In genomic region chr9:114084282-114085073, GRCh38 we compare ENCODE assay signal across 18 cellular contexts. TPM values are rescaled to one million over a fixed set of nuclear protein-coding genes. Genes with fewer than 3 reads are reported as not detected.
DNase-seq lines count a peak whose midpoint lies in the region; ATAC-seq, FAIRE-seq and TF ChIP-seq lines count a peak whose summit lies in the region.
"Had no signal": no experiment of that assay in that cellular context is flagged by ENCODE, and none has a peak within 500 bp of the region (broad histone marks: within the 10 kb centered on the region; RNA-seq: fewer than 3 reads in every experiment).

No MANE protein-coding gene starts in this region.

- 81 to 84% methylated on average over 11 of the region's 11 CpGs for WGBS in sigmoid colon, 2 donors
- 88% methylated on average over 10 of the region's 11 CpGs for WGBS in HepG2 (ENCODE audit: low lambda C conversion rate)

- CTCF ChIA-PET in HepG2 (lab: Yijun Ruan, JAX; ENCODE audit: low intra/inter-chr PET ratio, low total read pairs) = no interaction called here

- H3K4me2 ChIP-seq in HepG2 (ENCODE audit: low read depth, low read length) = no peak overlapping the region

- no peak overlapping the region for H3K9ac ChIP-seq in HepG2 (ENCODE audit: insufficient read depth, low read depth, low read length)

- no TSS peak for BruUV-seq in HepG2 (replicated peaks; lab: Mats Ljungman, UMichigan)

- TF ChIP-seq EP300 in sigmoid colon (IDR thresholded peaks at IDR 0.05) = no peak
- TF ChIP-seq EP300 in HepG2 (IDR thresholded peaks at IDR 0.05; ENCODE audit: low read depth in 2 of 2, low read length in 2 of 2) = no peak
- TF ChIP-seq EP300 in HepG2 (CRISPR knock-in tag; IDR thresholded peaks at IDR 0.05; ENCODE audit: borderline replicate concordance) = no peak

- no peaks in the 10 kb centered on the region for H3K79me2 ChIP-seq in HepG2 (ENCODE audit: insufficient read depth, low read length)

- FAIRE-seq in HepG2 (lab: Jason Lieb, UNC) = no peak

- in situ Hi-C loops in HepG2 (cut with HindIII; ENCODE audit: extremely low pct_ligation_motif_present, low pct_unique_long_range_greater_than_20kb) = no loop called here

- no peak for TF ChIP-seq POLR2A in sigmoid colon (IDR thresholded peaks at IDR 0.05)
- no peak for TF ChIP-seq POLR2A in HepG2 (IDR thresholded peaks at IDR 0.05; ENCODE audit: insufficient read depth in 1 of 2, low read depth in 2 of 2, low read length in 2 of 2)

- H3K4me1 ChIP-seq in BE2C (no peaks in the 10 kb centered on the region), RWPE2 (ENCODE audit: insufficient read depth, poor library complexity, severe bottlenecking) (no peaks in the 10 kb centered on the region), sigmoid colon (no peaks in the 10 kb centered on the region), HepG2 (ENCODE audit: insufficient read depth, low read length) (peaks cover 68% of the 10 kb centered on the region)

- H3K4me3 ChIP-seq in BE2C (ENCODE audit: low read depth, low read length) (no peak overlapping the region), RWPE2 (ENCODE audit: severe bottlenecking) (no peak overlapping the region), sigmoid colon (no peak overlapping the region), HepG2 (replicated peaks in 1 of 3; ENCODE audit: insufficient read depth in 1 of 3, low read depth in 2 of 3, low read length in 3 of 3) (no peak overlapping the region)

- ATAC-seq in RWPE2 (ENCODE audit: low read depth) (no peak), HepG2 (no peak)

- intact Hi-C loops in sigmoid colon (cut with DNase I) (no loop called here), HepG2 (cut with micrococcal nuclease; ENCODE audit: unreplicated experiment) (loop anchor here (5.0 kb wide), 1 partner anchor 183 kb away; no protein-coding TSS in a partner anchor)

- H3K27me3 ChIP-seq in BE2C (no peaks in the 10 kb centered on the region), RWPE2 (ENCODE audit: insufficient read depth, poor library complexity, severe bottlenecking) (no peaks in the 10 kb centered on the region), sigmoid colon (no peaks in the 10 kb centered on the region), HepG2 (ENCODE audit: control insufficient read depth in 1 of 2, insufficient read depth in 2 of 2, low read length in 2 of 2) (no peaks in the 10 kb centered on the region)

- no peaks in the 10 kb centered on the region for H4K20me1 ChIP-seq in HepG2 (ENCODE audit: insufficient read depth, low read length)

- TF ChIP-seq CTCF in BE2C (IDR thresholded peaks at IDR 0.05; ENCODE audit: low read depth, low read length) = no peak
- no peak for TF ChIP-seq CTCF in RWPE2 (IDR thresholded peaks at IDR 0.05; ENCODE audit: poor library complexity, severe bottlenecking)
- TF ChIP-seq CTCF in sigmoid colon (IDR thresholded peaks at IDR 0.05) = no peak
- TF ChIP-seq CTCF in HepG2 (CRISPR knock-in tag; IDR thresholded peaks at IDR 0.05) = no peak

- TF ChIP-seq RAD21 in HepG2 (CRISPR knock-in tag; IDR thresholded peaks at IDR 0.05) = no peak

- H3K9me3 ChIP-seq in BE2C (no peaks in the 10 kb centered on the region; the same call in 1 of the 2 replicates), RWPE2 (ENCODE audit: severe bottlenecking) (no peaks in the 10 kb centered on the region), sigmoid colon (no peaks in the 10 kb centered on the region), HepG2 (ENCODE audit: low read length) (no peaks in the 10 kb centered on the region)

- no peak overlapping the region for H3K27ac ChIP-seq in RWPE2 (ENCODE audit: poor library complexity, severe bottlenecking)
- H3K27ac ChIP-seq in sigmoid colon = no peak overlapping the region
- no peak overlapping the region for H3K27ac ChIP-seq in HepG2 (ENCODE audit: extremely low read length, insufficient read depth, low read length)

- no peak overlapping the region for H2AFZ ChIP-seq in HepG2 (ENCODE audit: low read length)

- POLR2A ChIA-PET in HepG2 (lab: Yijun Ruan, JAX) = interaction anchor here (1.0 to 4.9 kb wide), 5 partner anchors 15 to 207 kb away, joined by 3 to 71 read pairs (median 5); partner anchors contain the start of genes COL27A1 and KIF12

- H3K36me3 ChIP-seq in BE2C = no peaks in the 10 kb centered on the region
- no peaks in the 10 kb centered on the region for H3K36me3 ChIP-seq in RWPE2 (ENCODE audit: low read depth)
- no peaks in the 10 kb centered on the region for H3K36me3 ChIP-seq in sigmoid colon
- no peaks in the 10 kb centered on the region for H3K36me3 ChIP-seq in HepG2 (replicated peaks in 1 of 2; ENCODE audit: control insufficient read depth in 1 of 2, insufficient read depth in 2 of 2, low read length in 2 of 2)

- DNase-seq in BE2C (peak; percentile 2), RWPE2 (ENCODE audit: low spot score) (peak; percentile 7), islet precursor cell (peak; percentile 51), sigmoid colon (peak; percentile 35), NCI-H82 treated with DMSO at 0.1 percent for 48 hours (lab: John Stamatoyannopoulos, UW; ENCODE audit: unreplicated experiment) (no peak), cerebellar cortex (ENCODE audit: low spot score) (no peak), HepG2 (ENCODE audit: low spot score) (no peak), SIG-M5 treated with dmso at 0.1 percent for 504 hours (lab: John Stamatoyannopoulos, UW; ENCODE audit: unreplicated experiment) (no peak)
- DNase-seq: AML-193, DMS 273 treated with DMSO at 0.1 percent for 48 hours, DND-41, KBM-7, NCI-H1105, NCI-H2081, SIG-M5 had no signal

TF ChIP-seq in HepG2, 621 proteins besides CTCF, POLR2A, EP300 and RAD21 (continues in another document):
- no peak for TF ChIP-seq ZNF644 (CRISPR knock-in tag; IDR thresholded peaks at IDR 0.05; ENCODE audit: low read depth)

RNA-seq across cellular contexts. Expression of gene AMBP, which starts 6.4 kb away (rescaled TPM):
- polyA plus RNA-seq in BE2C (2012; ENCODE audit: insufficient read depth, insufficient read length, low read depth) = 0.56 TPM
- total RNA-seq in sigmoid colon (not detected), HepG2 (2016; rRNA removed; fragmentation: Illumina TruSeq; extraction: Trizol) (612 and 1,510 TPM in 2 replicates)
- polyA plus RNA-seq in sigmoid colon (under 1 TPM in 1 of 3 donors, not detected in 2; 0.66 TPM), HepG2 (2011; rRNA removed) (2,580 and 3,919 TPM in 2 replicates)
- total RNA-seq in HepG2 (2016; cell fraction: cytosol; rRNA removed; fragmentation: Illumina TruSeq; extraction: Trizol; ENCODE audit: low read depth) = 264 and 266 TPM in 2 replicates
- total RNA-seq in HepG2 (2016; cell fraction: insoluble cytoplasmic fraction; rRNA removed; fragmentation: Illumina TruSeq; extraction: Trizol) = 610 and 1,558 TPM in 2 replicates
- total RNA-seq in HepG2 (2016; cell fraction: membrane; rRNA removed; fragmentation: Illumina TruSeq; extraction: Trizol) = 284 and 296 TPM in 2 replicates
- total RNA-seq in HepG2 (2016; cell fraction: nucleus; rRNA removed; fragmentation: Illumina TruSeq; extraction: Trizol) = 1,103 and 1,244 TPM in 2 replicates
- 3,676 and 4,547 TPM in 2 replicates for polyA plus RNA-seq in HepG2 (2011; cell fraction: cytosol; rRNA removed)
- 1,589 and 2,063 TPM in 2 replicates for polyA plus RNA-seq in HepG2 (2011; cell fraction: nucleus; rRNA removed)
- polyA plus RNA-seq in HepG2 (2012) = 2,894 and 3,165 TPM in 2 replicates
- 305 and 334 TPM in 2 replicates for polyA plus RNA-seq in HepG2 (2016; cell fraction: cytosol; fragmentation: Illumina TruSeq; extraction: Trizol; ENCODE audit: low read depth)
- polyA plus RNA-seq in HepG2 (2016; cell fraction: insoluble cytoplasmic fraction; fragmentation: Illumina TruSeq; extraction: Trizol; ENCODE audit: low read depth) = 674 and 676 TPM in 2 replicates
- 279 and 293 TPM in 2 replicates for polyA plus RNA-seq in HepG2 (2016; cell fraction: membrane; fragmentation: Illumina TruSeq; extraction: Trizol; ENCODE audit: low read depth)
- polyA plus RNA-seq in HepG2 (2016; cell fraction: nucleus; fragmentation: Illumina TruSeq; extraction: Trizol; ENCODE audit: insufficient read depth, low read depth) = 2,037 and 2,236 TPM in 2 replicates
- polyA minus RNA-seq in HepG2 (2011; rRNA and poly(A)+ RNA removed; ENCODE audit: low replicate concordance) = 0.72 and 924 TPM in 2 replicates
- polyA minus RNA-seq in HepG2 (2011; cell fraction: cytosol; rRNA and poly(A)+ RNA removed) = 612 and 1,026 TPM in 2 replicates
- 323 and 565 TPM in 2 replicates for polyA minus RNA-seq in HepG2 (2011; cell fraction: nucleus; rRNA and poly(A)+ RNA removed)
- total RNA-seq: G401 had no signal

RNA-seq across cellular contexts. Expression of gene KIF12, which starts 14.6 kb away (rescaled TPM):
- polyA plus RNA-seq in BE2C (2012; ENCODE audit: insufficient read depth, insufficient read length, low read depth) = not detected
- total RNA-seq in sigmoid colon = 1 to 10 TPM in 1 of 4 donors, not detected in 3; 1.4 TPM
- 1 to 10 TPM; 2.5 to 6.9 (median 4.8) TPM for polyA plus RNA-seq in sigmoid colon
- total RNA-seq in HepG2 (2016; rRNA removed; fragmentation: Illumina TruSeq; extraction: Trizol) = 0.81 and 1.8 TPM in 2 replicates
- total RNA-seq in HepG2 (2016; cell fraction: cytosol; rRNA removed; fragmentation: Illumina TruSeq; extraction: Trizol; ENCODE audit: low read depth) = 0.61 and 1.1 TPM in 2 replicates
- 0.94 and 1.8 TPM in 2 replicates for total RNA-seq in HepG2 (2016; cell fraction: insoluble cytoplasmic fraction; rRNA removed; fragmentation: Illumina TruSeq; extraction: Trizol)
- total RNA-seq in HepG2 (2016; cell fraction: membrane; rRNA removed; fragmentation: Illumina TruSeq; extraction: Trizol) = 0.19 and 0.38 TPM in 2 replicates
- total RNA-seq in HepG2 (2016; cell fraction: nucleus; rRNA removed; fragmentation: Illumina TruSeq; extraction: Trizol) = 2.7 and 3.5 TPM in 2 replicates
- 12.5 and 14.8 TPM in 2 replicates for polyA plus RNA-seq in HepG2 (2011; rRNA removed)
- 1.6 and 3.1 TPM in 2 replicates for polyA plus RNA-seq in HepG2 (2011; cell fraction: cytosol; rRNA removed)
- 155 and 222 TPM in 2 replicates for polyA plus RNA-seq in HepG2 (2011; cell fraction: nucleus; rRNA removed)
- polyA plus RNA-seq in HepG2 (2012) = 6.2 and 7.2 TPM in 2 replicates
- 0.14 and 0.26 TPM in 2 replicates for polyA plus RNA-seq in HepG2 (2016; cell fraction: cytosol; fragmentation: Illumina TruSeq; extraction: Trizol; ENCODE audit: low read depth)
- polyA plus RNA-seq in HepG2 (2016; cell fraction: insoluble cytoplasmic fraction; fragmentation: Illumina TruSeq; extraction: Trizol; ENCODE audit: low read depth) = 0.92 and 0.93 TPM in 2 replicates
- polyA plus RNA-seq in HepG2 (2016; cell fraction: membrane; fragmentation: Illumina TruSeq; extraction: Trizol; ENCODE audit: low read depth) = 0.17 TPM in 1 of 2 replicates, not detected in the other
- polyA plus RNA-seq in HepG2 (2016; cell fraction: nucleus; fragmentation: Illumina TruSeq; extraction: Trizol; ENCODE audit: insufficient read depth, low read depth) = 8.0 and 11.0 TPM in 2 replicates
- polyA minus RNA-seq in HepG2 (2011; rRNA and poly(A)+ RNA removed; ENCODE audit: low replicate concordance) = 6.7 TPM in 1 of 2 replicates, not detected in the other
- polyA minus RNA-seq in HepG2 (2011; cell fraction: cytosol; rRNA and poly(A)+ RNA removed) = 1.1 and 1.3 TPM in 2 replicates
- 11.6 and 13.7 TPM in 2 replicates for polyA minus RNA-seq in HepG2 (2011; cell fraction: nucleus; rRNA and poly(A)+ RNA removed)
- total RNA-seq: H4, NCI-H460 had no signal

Comparison
In these comparisons a context has a peak if more than half of its experiments do, and no peak if none do; other contexts are left out.
1. DNase-seq: peak in BE2C (single experiment), RWPE2 (single experiment), islet precursor cell (single experiment) and sigmoid colon (single experiment); none in NCI-H82 treated with DMSO at 0.1 percent for 48 hours (single experiment), cerebellar cortex (single experiment), HepG2 (single experiment) and SIG-M5 treated with dmso at 0.1 percent for 504 hours (single experiment).
2. RNA of gene AMBP, which starts 6.4 kb away (total RNA-seq): 264 to 1,558 TPM in HepG2; not detected in sigmoid colon; every median in the first group is over 100 times any median in the second.